In genomic region chr1:9397047-9397446, GRCh38 we compare ENCODE assay signal across 2 cellular contexts.
TF ChIP-seq lines count a peak whose summit lies in the region.

No MANE protein-coding gene starts in this region.

TF ChIP-seq in H1, 55 proteins besides CTCF, POLR2A, EP300 and RAD21:
- TF ChIP-seq POU5F1 (IDR thresholded peaks at IDR 0.05; ENCODE audit: low read depth, low read length) (no peak), CBX8 (IDR thresholded peaks at IDR 0.05; ENCODE audit: borderline replicate concordance, low read depth, low read length) (no peak), SP4 (IDR thresholded peaks at IDR 0.05; ENCODE audit: low read length) (no peak), PHF8 (conservative IDR thresholded peaks at IDR 0.05; ENCODE audit: low read depth, low read length) (no peak), SRF (IDR thresholded peaks at IDR 0.05; ENCODE audit: low read depth, low read length) (no peak), GTF2F1 (IDR thresholded peaks at IDR 0.05; ENCODE audit: borderline replicate concordance, low read depth, low read length) (no peak), EGR1 (IDR thresholded peaks at IDR 0.05; ENCODE audit: borderline replicate concordance, low read depth, low read length) (no peak), TBP (IDR thresholded peaks at IDR 0.05; ENCODE audit: low read depth, low read length) (no peak), ATF2 (IDR thresholded peaks at IDR 0.05; ENCODE audit: low read length) (no peak), CTBP2 (IDR thresholded peaks at IDR 0.05; ENCODE audit: borderline replicate concordance, insufficient read depth, insufficient read length, low read length) (no peak), YY1 (IDR thresholded peaks at IDR 0.05; ENCODE audit: low read depth, low read length) (no peak), NRF1 (IDR thresholded peaks at IDR 0.05; ENCODE audit: low read depth, low read length) (no peak), NANOG (IDR thresholded peaks at IDR 0.05; ENCODE audit: insufficient read depth, low read depth, low read length, poor library complexity, severe bottlenecking) (no peak), CHD1 (IDR thresholded peaks at IDR 0.05; ENCODE audit: low read depth, low read length) (no peak), MAX (IDR thresholded peaks at IDR 0.05) (no peak), KDM1A (IDR thresholded peaks at IDR 0.05; ENCODE audit: borderline replicate concordance, low read length) (no peak), BCL11A (IDR thresholded peaks at IDR 0.05; ENCODE audit: low read depth in 2 of 2, low read length in 2 of 2) (no peak)

TF ChIP-seq in HEK293T, 16 proteins besides CTCF, POLR2A, EP300 and RAD21:
- TF ChIP-seq ARNT (IDR thresholded peaks at IDR 0.05), result no peak
- no peak for TF ChIP-seq BHLHE40 (IDR thresholded peaks at IDR 0.05; ENCODE audit: borderline replicate concordance)
- TF ChIP-seq ELF4 (IDR thresholded peaks at IDR 0.05), result no peak
- no peak for TF ChIP-seq PKNOX1 (IDR thresholded peaks at IDR 0.05)
- TF ChIP-seq FOXK2 (IDR thresholded peaks at IDR 0.05), result no peak
- no peak for TF ChIP-seq ZNF384 (IDR thresholded peaks at IDR 0.05)
- TF ChIP-seq FOXM1 (IDR thresholded peaks at IDR 0.05; ENCODE audit: borderline replicate concordance), result no peak
- no peak for TF ChIP-seq HDGF (IDR thresholded peaks at IDR 0.05; ENCODE audit: borderline replicate concordance)
- TF ChIP-seq NFRKB (IDR thresholded peaks at IDR 0.05), result no peak
- TF ChIP-seq SUZ12 (IDR thresholded peaks at IDR 0.05), result no peak
- no peak for TF ChIP-seq CTBP1 (IDR thresholded peaks at IDR 0.05; ENCODE audit: borderline replicate concordance)
- TF ChIP-seq FOXA1 (IDR thresholded peaks at IDR 0.05), result no peak
- no peak for TF ChIP-seq TARDBP (IDR thresholded peaks at IDR 0.05)
- TF ChIP-seq SP1 (IDR thresholded peaks at IDR 0.05), result no peak
- TF ChIP-seq LEF1 (IDR thresholded peaks at IDR 0.05; ENCODE audit: borderline replicate concordance), result no peak
- TF ChIP-seq L3MBTL2 (conservative IDR thresholded peaks at IDR 0.05), result no peak
